In genomic region chr22:21837184-21837979, GRCh38 we compare ENCODE assay signal across 8 cellular contexts. TPM values are rescaled to one million over a fixed set of nuclear protein-coding genes. Genes with fewer than 3 reads are reported as not detected.
DNase-seq lines count a peak whose midpoint lies in the region; ATAC-seq and TF ChIP-seq lines count a peak whose summit lies in the region.

No MANE protein-coding gene starts in this region.

- H3K27ac ChIP-seq in SK-N-MC: peak overlapping the region; percentile 55; the same call in 1 of the 2 replicates

- DNase-seq in Caki2 (ENCODE audit: low read depth) (peak; percentile 18), SK-N-MC (ENCODE audit: low read depth, low spot score) (no peak), foreskin melanocyte (peak; percentile 73), pons (ENCODE audit: low spot score) (peak; percentile 22), BE2C (no peak), NCI-H187 treated with DMSO at 0.1 percent for 48 hours (lab: John Stamatoyannopoulos, UW) (no peak)
- DNase-seq in stimulated activated CD4-positive, alpha-beta T cell treated with anti-CD3 and anti-CD28 coated beads, Interleukin-4, amount 100 ng/mL, for 1 hour: no peak

- H3K9ac ChIP-seq in SK-N-MC (ENCODE audit: insufficient read length): peak overlapping the region; percentile 14

- TF ChIP-seq CTCF in BE2C (IDR thresholded peaks at IDR 0.05; ENCODE audit: low read depth, low read length): no peak

- in situ Hi-C loops in Caki2 (cut with HindIII; ENCODE audit: low pct_unique_long_range_greater_than_20kb, low sequenced_read_pairs): no loop called here

- no peaks in the 10 kb centered on the region for H3K4me1 ChIP-seq in BE2C

- ATAC-seq in HG03457 (IDR thresholded peaks at IDR 0.05; ENCODE audit: unreplicated experiment): no peak

- H3K9me3 ChIP-seq in SK-N-MC (ENCODE audit: low read depth, low read length): no peaks in the 10 kb centered on the region
- no peaks in the 10 kb centered on the region for H3K9me3 ChIP-seq in BE2C

- H3K36me3 ChIP-seq in SK-N-MC (ENCODE audit: insufficient read depth, low read length) (no peaks in the 10 kb centered on the region), BE2C (no peaks in the 10 kb centered on the region)

- H3K4me3 ChIP-seq in SK-N-MC (no peak overlapping the region), BE2C (ENCODE audit: low read depth, low read length) (no peak overlapping the region)

- no peaks in the 10 kb centered on the region for H3K27me3 ChIP-seq in BE2C

RNA-seq across cellular contexts. Expression of gene MAPK1, which starts 30.1 kb away (rescaled TPM):
- 27.8 and 34.9 TPM in 2 replicates for total RNA-seq in Caki2 (2014; rRNA removed; shearing (Covaris generic); ENCODE audit: low replicate concordance)
- polyA plus RNA-seq in BE2C (2012; ENCODE audit: insufficient read depth, insufficient read length, low read depth): 51.9 TPM

Comparison
In these comparisons a context has a peak if more than half of its experiments do, and no peak if none do; other contexts are left out.
1. DNase-seq: peak in Caki2 (single experiment), foreskin melanocyte (single experiment) and pons (single experiment); none in SK-N-MC (single experiment), stimulated activated CD4-positive, alpha-beta T cell treated with anti-CD3 and anti-CD28 coated beads, Interleukin-4, amount 100 ng/mL, for 1 hour (single experiment), BE2C (single experiment) and NCI-H187 treated with DMSO at 0.1 percent for 48 hours (single experiment).